ENCODE assay signal across 8 cellular contexts in genomic region chr22:18109410-18110193, GRCh38. TPM values are rescaled to one million over a fixed set of nuclear protein-coding genes. Genes with fewer than 3 reads are reported as not detected.
DNase-seq lines count a peak whose midpoint lies in the region; ATAC-seq and TF ChIP-seq lines count a peak whose summit lies in the region.

No MANE protein-coding gene starts in this region.

- H2BK120ac ChIP-seq in IMR-90 (ENCODE audit: low read depth, low read length) = no peak overlapping the region

- H3K4me3 ChIP-seq in Caco-2 (ENCODE audit: low read depth, low read length) (no peak overlapping the region), IMR-90 (ENCODE audit: insufficient read depth, low read depth, low read length) (no peak overlapping the region), choroid plexus epithelial cell (ENCODE audit: low read depth, low read length) (peak overlapping the region; percentile 44), neural progenitor cell (peak overlapping the region; percentile 49)

- H3K4me1 Mint-ChIP-seq in Caco-2 (ENCODE audit: low read depth, unreplicated experiment) = no peaks in the 10 kb centered on the region
- peaks cover 11% of the 10 kb centered on the region for H3K4me1 Mint-ChIP-seq in neural progenitor cell

- no peaks in the 10 kb centered on the region for H3K79me1 ChIP-seq in IMR-90 (ENCODE audit: low read depth in 1 of 2, low read length in 2 of 2)

- H4K20me1 ChIP-seq in IMR-90 (ENCODE audit: insufficient read depth, low read length) = no peaks in the 10 kb centered on the region
- H4K20me1 ChIP-seq in neural progenitor cell (ENCODE audit: low read depth) = peaks cover 9% of the 10 kb centered on the region

- no peak overlapping the region for H2BK5ac ChIP-seq in IMR-90 (ENCODE audit: low read depth, low read length, poor library complexity, severe bottlenecking)

- no peaks in the 10 kb centered on the region for H3K36me3 Mint-ChIP-seq in Caco-2 (ENCODE audit: insufficient read depth, unreplicated experiment)
- peaks cover 9% of the 10 kb centered on the region for H3K36me3 Mint-ChIP-seq in neural progenitor cell

- no peaks in the 10 kb centered on the region for H3K79me2 ChIP-seq in neural progenitor cell (ENCODE audit: low read depth)

- no peak for ATAC-seq in IMR-90 (ENCODE audit: low read depth)

- H3K18ac ChIP-seq in IMR-90 (ENCODE audit: low read depth, low read length) = no peak overlapping the region

- no peak overlapping the region for H2BK15ac ChIP-seq in IMR-90 (ENCODE audit: low read depth, low read length)

- POLR2A ChIA-PET in Caco-2 (lab: Charles Lee) = no interaction called here
- POLR2A ChIA-PET in IMR-90 (lab: Charles Lee; ENCODE audit: unreplicated experiment) = no interaction called here

- no peak overlapping the region for H3K56ac ChIP-seq in IMR-90 (ENCODE audit: extremely low read depth, insufficient read depth, low read length)

- no peaks in the 10 kb centered on the region for H3K9me3 ChIP-seq in Caco-2
- peaks cover 2% of the 10 kb centered on the region; the same call in 1 of the 2 replicates for H3K9me3 ChIP-seq in IMR-90 (ENCODE audit: control insufficient read depth, insufficient read depth, low read length)
- H3K9me3 ChIP-seq in neural progenitor cell (ENCODE audit: low read depth) = no peaks in the 10 kb centered on the region

- no peaks in the 10 kb centered on the region for H3K36me3 ChIP-seq in Caco-2 (ENCODE audit: control insufficient read depth, insufficient read depth, low read length)
- peaks cover 2% of the 10 kb centered on the region; the same call in 1 of the 2 replicates for H3K36me3 ChIP-seq in IMR-90 (ENCODE audit: control insufficient read depth, insufficient read depth, low read length)
- no peaks in the 10 kb centered on the region for H3K36me3 ChIP-seq in neural progenitor cell

- H3K4me2 ChIP-seq in IMR-90 (ENCODE audit: low read depth, low read length) (no peak overlapping the region), neural progenitor cell (peak overlapping the region; percentile 96)

- no peak overlapping the region for H2AFZ ChIP-seq in IMR-90 (replicated peaks; ENCODE audit: low read length, poor library complexity)
- no peak overlapping the region for H2AFZ ChIP-seq in neural progenitor cell (replicated peaks)

- no peak overlapping the region for H4K91ac ChIP-seq in IMR-90 (ENCODE audit: insufficient read depth, low read depth, low read length)

- H4K5ac ChIP-seq in IMR-90 (ENCODE audit: low read depth, low read length) = no peak overlapping the region

- H3K4me1 ChIP-seq in Caco-2 (no peaks in the 10 kb centered on the region), IMR-90 (ENCODE audit: control insufficient read depth, insufficient read depth, low read length) (peaks cover 3% of the 10 kb centered on the region; the same call in 1 of the 2 replicates), neural progenitor cell (peaks cover 9% of the 10 kb centered on the region)

- H3K27ac Mint-ChIP-seq in Caco-2 (ENCODE audit: unreplicated experiment) = no peak overlapping the region
- H3K27ac Mint-ChIP-seq in neural progenitor cell = no peak overlapping the region

- BruUV-seq in Caco-2 (replicated peaks; lab: Mats Ljungman, UMichigan) = no TSS peak
- no TSS peak for BruUV-seq in IMR-90 (replicated peaks; lab: Mats Ljungman, UMichigan)

- CTCF ChIA-PET in Caco-2 (lab: Charles Lee) (no interaction called here), IMR-90 (lab: Yijun Ruan, JAX) (no interaction called here)

- H2AK5ac ChIP-seq in IMR-90 (ENCODE audit: low read depth, low read length) = no peak overlapping the region

- dilution Hi-C loops in IMR-90 (cut with HindIII; ENCODE audit: low sequenced_read_pairs, unreplicated experiment) = no loop called here

- 59% methylated on average over 12 of the region's 14 CpGs; no CpG with 5 or more reads in 1 of the 2 experiments for WGBS in IMR-90 (ENCODE audit: extremely low coverage in 2 of 2, insufficient read length in 1 of 2), 2 experiments

- DNase-seq in Caco-2 (no peak), IMR-90 (no peak), choroid plexus epithelial cell (ENCODE audit: low read depth) (no peak), neural progenitor cell (ENCODE audit: low spot score) (no peak), NCI-H1105 treated with DMSO at 0.1 percent for 48 hours (lab: John Stamatoyannopoulos, UW) (no peak), NCI-H345 (lab: John Stamatoyannopoulos, UW) (no peak), NCI-H146 (lab: John Stamatoyannopoulos, UW) (no peak), NCI-H1092 treated with DMSO at 0.1 percent for 48 hours (lab: John Stamatoyannopoulos, UW) (no peak)

- H3F3A ChIP-seq in neural progenitor cell (ENCODE audit: low read depth) = no peaks in the 10 kb centered on the region

- no peaks in the 10 kb centered on the region for H3K27me3 ChIP-seq in Caco-2 (replicated peaks; ENCODE audit: control insufficient read depth, insufficient read depth, low read length)
- H3K27me3 ChIP-seq in IMR-90 (ENCODE audit: control insufficient read depth, insufficient read depth, low read length) = peaks cover 10% of the 10 kb centered on the region; the same call in 1 of the 2 replicates
- peaks cover 54% of the 10 kb centered on the region for H3K27me3 ChIP-seq in neural progenitor cell

- H4K8ac ChIP-seq in IMR-90 (ENCODE audit: low read depth in 2 of 2, low read length in 2 of 2) = no peak overlapping the region

- H3K9ac ChIP-seq in IMR-90 (ENCODE audit: low read depth, low read length) (no peak overlapping the region), neural progenitor cell (no peak overlapping the region)

- no peaks in the 10 kb centered on the region for H3K9me3 Mint-ChIP-seq in Caco-2 (ENCODE audit: unreplicated experiment)
- peaks cover 6% of the 10 kb centered on the region for H3K9me3 Mint-ChIP-seq in neural progenitor cell

- H3K23ac ChIP-seq in IMR-90 (ENCODE audit: low read depth, low read length) = no peak overlapping the region

- no peak for TF ChIP-seq RAD21 in IMR-90 (IDR thresholded peaks at IDR 0.05; ENCODE audit: low read length)

- H3K27ac ChIP-seq in IMR-90 (ENCODE audit: insufficient read depth, low read length) (no peak overlapping the region), neural progenitor cell (no peak overlapping the region)

- intact Hi-C loops in Caco-2 (cut with micrococcal nuclease; ENCODE audit: unreplicated experiment) (no loop called here), IMR-90 (cut with micrococcal nuclease) (no loop called here)

- H2BK20ac ChIP-seq in IMR-90 (ENCODE audit: low read depth, low read length) = no peak overlapping the region

- H2AK9ac ChIP-seq in IMR-90 (replicated peaks; ENCODE audit: low read depth, low read length, poor library complexity) = no peak overlapping the region

- in situ Hi-C loops in IMR-90 (cut with MboI; ENCODE audit: low sequenced_read_pairs) = no loop called here

- TF ChIP-seq POLR2A in IMR-90 (IDR thresholded peaks at IDR 0.05; ENCODE audit: low read depth, low read length) = no peak

- H3K4ac ChIP-seq in IMR-90 (ENCODE audit: low read depth, low read length) = no peak overlapping the region

- H3K4me3 Mint-ChIP-seq in Caco-2 (ENCODE audit: unreplicated experiment) (peak overlapping the region; percentile 62), neural progenitor cell (peak overlapping the region; percentile 74)

- no peak overlapping the region for H3K14ac ChIP-seq in IMR-90 (replicated peaks; ENCODE audit: low read depth, low read length)

- no peaks in the 10 kb centered on the region for H3K9me1 ChIP-seq in IMR-90 (ENCODE audit: insufficient read depth, low read length)

- TF ChIP-seq CTCF in Caco-2 (IDR thresholded peaks at IDR 0.05; ENCODE audit: insufficient read depth in 1 of 2, low read depth in 1 of 2, low read length in 1 of 2, severe bottlenecking in 1 of 2, unreplicated experiment in 1 of 2) (no peak), IMR-90 (conservative IDR thresholded peaks at IDR 0.05; ENCODE audit: low read depth, low read length) (no peak), choroid plexus epithelial cell (conservative IDR thresholded peaks at IDR 0.05; ENCODE audit: low read depth, low read length) (no peak), neural progenitor cell (IDR thresholded peaks at IDR 0.05) (no peak)

- H3K27me3 Mint-ChIP-seq in Caco-2 (ENCODE audit: insufficient read depth, unreplicated experiment) (peaks cover 5% of the 10 kb centered on the region), neural progenitor cell (ENCODE audit: insufficient read depth, low read depth) (peaks cover 19% of the 10 kb centered on the region)

TF ChIP-seq in IMR-90, 13 proteins besides CTCF, POLR2A, EP300 and RAD21:
- TF ChIP-seq BHLHE40 (IDR thresholded peaks at IDR 0.05; ENCODE audit: low read depth, low read length) (no peak), CEBPB (IDR thresholded peaks at IDR 0.05; ENCODE audit: low read depth, low read length) (peak; percentile 60)

RNA-seq across cellular contexts. Expression of gene TUBA8, which starts 1.0 kb away (rescaled TPM):
- total RNA-seq in Caco-2 (2022) (0.56 and 0.73 TPM in 2 replicates), IMR-90 (2012; rRNA removed) (1.4 and 1.9 TPM in 2 replicates), neural progenitor cell (ENCODE audit: low replicate concordance) (0.09 and 0.39 TPM in 2 replicates)
- polyA plus RNA-seq in IMR-90 (2012; rRNA removed) = 2.2 and 2.8 TPM in 2 replicates
- polyA plus RNA-seq in IMR-90 (2012; cell fraction: cytosol; rRNA removed) = 1.3 and 2.5 TPM in 2 replicates
- 4.1 and 6.9 TPM in 2 replicates for polyA plus RNA-seq in IMR-90 (2012; cell fraction: nucleus; rRNA removed; ENCODE audit: low replicate concordance)

RNA-seq across cellular contexts. Expression of gene PEX26, which starts 31.8 kb away (rescaled TPM):
- 37.9 and 40.6 TPM in 2 replicates for total RNA-seq in Caco-2 (2022)
- 10.6 and 12.2 TPM in 2 replicates for total RNA-seq in IMR-90 (2012; rRNA removed)
- polyA plus RNA-seq in IMR-90 (2012; rRNA removed) = 17.8 and 18.5 TPM in 2 replicates
- 12.2 and 14.4 TPM in 2 replicates for polyA plus RNA-seq in IMR-90 (2012; cell fraction: cytosol; rRNA removed)
- 12.7 and 13.0 TPM in 2 replicates for polyA plus RNA-seq in IMR-90 (2012; cell fraction: nucleus; rRNA removed; ENCODE audit: low replicate concordance)
- total RNA-seq in neural progenitor cell (ENCODE audit: low replicate concordance) = 22.9 and 36.6 TPM in 2 replicates

RNA-seq across cellular contexts. Expression of gene USP18, which starts 40.4 kb away (rescaled TPM):
- total RNA-seq in Caco-2 (2022) (2.4 and 3.0 TPM in 2 replicates), IMR-90 (2012; rRNA removed) (9.2 and 10.6 TPM in 2 replicates), neural progenitor cell (ENCODE audit: low replicate concordance) (0.50 and 0.99 TPM in 2 replicates)
- polyA plus RNA-seq in IMR-90 (2012; rRNA removed) = 6.1 and 6.6 TPM in 2 replicates
- polyA plus RNA-seq in IMR-90 (2012; cell fraction: cytosol; rRNA removed) = 4.6 and 6.9 TPM in 2 replicates
- polyA plus RNA-seq in IMR-90 (2012; cell fraction: nucleus; rRNA removed; ENCODE audit: low replicate concordance) = 2.0 and 4.8 TPM in 2 replicates

Comparison
In these comparisons a context has a peak if more than half of its experiments do, and no peak if none do; other contexts are left out.
1. H3K4me3 ChIP-seq: peak in choroid plexus epithelial cell (single experiment) and neural progenitor cell (single experiment); none in Caco-2 (single experiment) and IMR-90 (single experiment).